In genomic region chr3:139460096-139460495, GRCh38 we compare ENCODE assay signal across 22 cellular contexts. TPM values are rescaled to one million over a fixed set of nuclear protein-coding genes. Genes with fewer than 3 reads are reported as not detected.
"Had no signal": no experiment of that assay in that cellular context is flagged by ENCODE, and none has a peak within 500 bp of the region (broad histone marks: within the 10 kb centered on the region; RNA-seq: fewer than 3 reads in every experiment).

No MANE protein-coding gene starts in this region.

- H3K9ac ChIP-seq: KMS-11 had no signal

- H3K9me3 ChIP-seq: adrenal gland, Peyer's patch, SJSA1 had no signal

- H3K9me3 Mint-ChIP-seq: activated CD8-positive, alpha-beta T cell treated with anti-CD3 and anti-CD28 coated beads for 36 hours; activated naive CD4-positive, alpha-beta T cell treated with anti-CD3 and anti-CD28 coated beads, Interleukin-2, amount 10 ng/mL, durations not matched to agents 7 days and 5 days; activated naive CD8-positive, alpha-beta T cell treated with anti-CD3 and anti-CD28 coated beads for 36 hours; activated T-cell treated with anti-CD3 and anti-CD28 coated beads, Interleukin-2, amount 50 U/mL, for 72 hours; activated T-helper 2 cell treated with anti-CD3 and anti-CD28 coated beads, Interferon-gamma antibody, Interleukin-2, Interleukin-4, amounts not matched to agents 10 μg/mL and 5 μg/mL and 100 μg/mL, durations not matched to agents 14 hours and 24 hours and 36 hours; T-helper 1 cell treated with Interleukin-12 subunit alpha and Interleukin-12 subunit beta and Interleukin-4 antibody, amounts not matched to agents 30 μg/mL and 1 μg/mL, for 36 hours had no signal

- H3K4me3 ChIP-seq: adrenal gland, Peyer's patch, SJSA1 had no signal

- H3K4me1 Mint-ChIP-seq: activated naive CD4-positive, alpha-beta T cell treated with anti-CD3 and anti-CD28 coated beads, Interleukin-2, amount 10 ng/mL, durations not matched to agents 7 days and 5 days; activated naive CD8-positive, alpha-beta T cell treated with anti-CD3 and anti-CD28 coated beads for 36 hours had no signal

- H3K36me3 ChIP-seq: adrenal gland, SJSA1 had no signal

- H3K4me3 Mint-ChIP-seq: activated CD8-positive, alpha-beta T cell treated with anti-CD3 and anti-CD28 coated beads for 36 hours; activated naive CD4-positive, alpha-beta T cell treated with anti-CD3 and anti-CD28 coated beads, Interleukin-2, amount 10 ng/mL, durations not matched to agents 7 days and 5 days; activated naive CD8-positive, alpha-beta T cell treated with anti-CD3 and anti-CD28 coated beads for 36 hours; activated T-cell treated with anti-CD3 and anti-CD28 coated beads, Interleukin-2, amount 50 U/mL, for 72 hours; T-helper 1 cell treated with Interleukin-12 subunit alpha and Interleukin-12 subunit beta and Interleukin-4 antibody, amounts not matched to agents 30 μg/mL and 1 μg/mL, for 36 hours had no signal

- H3K27ac ChIP-seq: adrenal gland, KMS-11, SJSA1 had no signal

- H3K4me1 ChIP-seq: Peyer's patch, SJSA1 had no signal

- H3K4me2 ChIP-seq: KMS-11 had no signal

- H3K27me3 ChIP-seq: adrenal gland, Peyer's patch, SJSA1 had no signal

- H3K36me3 Mint-ChIP-seq: activated naive CD4-positive, alpha-beta T cell treated with anti-CD3 and anti-CD28 coated beads, Interleukin-2, amount 10 ng/mL, durations not matched to agents 7 days and 5 days; activated naive CD8-positive, alpha-beta T cell treated with anti-CD3 and anti-CD28 coated beads for 36 hours had no signal

- DNase-seq: activated CD4-positive, alpha-beta T cell treated with anti-CD3 and anti-CD28 coated beads for 4 hours; activated CD8-positive, alpha-beta memory T cell treated with anti-CD3 and anti-CD28 coated beads, Interleukin-2, amount 50 U/mL, for 4 hours; activated CD8-positive, alpha-beta T cell treated with anti-CD3 and anti-CD28 coated beads for 36 hours; activated gamma-delta T cell treated with Interleukin-2 at 50 U/mL for 16 hours; activated naive CD4-positive, alpha-beta T cell treated with anti-CD3 and anti-CD28 coated beads, Interleukin-2, amount 10 ng/mL, durations not matched to agents 7 days and 5 days; activated naive CD8-positive, alpha-beta T cell treated with anti-CD3 and anti-CD28 coated beads for 36 hours; activated T-cell treated with anti-CD3 and anti-CD28 coated beads, Interleukin-2, amount 50 U/mL, for 72 hours; adrenal gland; anterior cingulate cortex; caudate nucleus; NCI-H1092; NCI-H1417; NCI-H2029; NCI-H345; NCI-H510A; Peyer's patch; SHP77 had no signal

- H3K27ac Mint-ChIP-seq: activated CD8-positive, alpha-beta T cell treated with anti-CD3 and anti-CD28 coated beads for 36 hours; activated naive CD8-positive, alpha-beta T cell treated with anti-CD3 and anti-CD28 coated beads for 36 hours; activated T-cell treated with anti-CD3 and anti-CD28 coated beads, Interleukin-2, amount 50 U/mL, for 72 hours; activated T-helper 2 cell treated with anti-CD3 and anti-CD28 coated beads, Interferon-gamma antibody, Interleukin-2, Interleukin-4, amounts not matched to agents 10 μg/mL and 5 μg/mL and 100 μg/mL, durations not matched to agents 14 hours and 24 hours and 36 hours; T-helper 1 cell treated with Interleukin-12 subunit alpha and Interleukin-12 subunit beta and Interleukin-4 antibody, amounts not matched to agents 30 μg/mL and 1 μg/mL, for 36 hours had no signal

- H3K27me3 Mint-ChIP-seq: activated CD8-positive, alpha-beta T cell treated with anti-CD3 and anti-CD28 coated beads for 36 hours; activated naive CD8-positive, alpha-beta T cell treated with anti-CD3 and anti-CD28 coated beads for 36 hours had no signal

RNA-seq across cellular contexts. Expression of gene RBP2, which starts 16.2 kb away (rescaled TPM):
- total RNA-seq: activated CD8-positive, alpha-beta T cell treated with anti-CD3 and anti-CD28 coated beads for 36 hours; activated naive CD8-positive, alpha-beta T cell treated with anti-CD3 and anti-CD28 coated beads for 36 hours; activated T-cell treated with anti-CD3 and anti-CD28 coated beads, Interleukin-2, amount 50 U/mL, for 72 hours; activated T-helper 2 cell treated with anti-CD3 and anti-CD28 coated beads, Interferon-gamma antibody, Interleukin-2, Interleukin-4, amounts not matched to agents 10 μg/mL and 5 μg/mL and 100 μg/mL, durations not matched to agents 14 hours and 24 hours and 36 hours; MCF 10A; SJSA1 had no signal
